Comparison of ENCODE assay signal across 8 cellular contexts in genomic region chr15:99409097-99409473, GRCh38.
DNase-seq lines count a peak whose midpoint lies in the region; ATAC-seq, FAIRE-seq and TF ChIP-seq lines count a peak whose summit lies in the region.

No MANE protein-coding gene starts in this region.

- 17 to 19% methylated on average over 10 of the region's 10 CpGs for WGBS in pancreas, 2 donors

- H3K36me3 ChIP-seq in pancreas = no peaks in the 10 kb centered on the region

- intact Hi-C loops in pancreas (cut with DNase I) = no loop called here

- peak overlapping the region in 1 of 2 donors; percentile 66 for H3K27ac Mint-ChIP-seq in T-cell

- peak; percentile 82 for TF ChIP-seq CTCF in fibroblast of villous mesenchyme (IDR thresholded peaks at IDR 0.05; ENCODE audit: insufficient read depth, low read depth, low read length)
- TF ChIP-seq CTCF in pancreas (IDR thresholded peaks at IDR 0.05) = peak in 1 of 4 donors; percentile 16

- H3K4me1 Mint-ChIP-seq in T-cell = peaks cover 18 to 28% (median 18%) of the 10 kb centered on the region in 3 donors

- no peaks in the 10 kb centered on the region for H3K27me3 ChIP-seq in pancreas

- H3K4me3 ChIP-seq in fibroblast of villous mesenchyme (ENCODE audit: low read depth, low read length) = no peak overlapping the region
- H3K4me3 ChIP-seq in pancreas = no peak overlapping the region

- no peak overlapping the region for H3K4me3 Mint-ChIP-seq in T-cell

- POLR2A ChIA-PET in T-cell (lab: Charles Lee) = interaction anchor here in 1 of 2 donors (0.6 kb wide), 1 partner anchor 20 kb away, joined by 3 read pairs; no protein-coding TSS in a partner anchor

- no peak overlapping the region for H3K27ac ChIP-seq in pancreas

- FAIRE-seq in pancreas (lab: Jason Lieb, UNC) = no peak

- ATAC-seq in T-cell (replicated peaks in 1 of 4) (peak; percentile 51 to 87 (median 79)), pancreas (peak; percentile 53 to 94 (median 90)), HG03175 (IDR thresholded peaks at IDR 0.05; ENCODE audit: unreplicated experiment) (no peak)

- no peaks in the 10 kb centered on the region for H3K36me3 Mint-ChIP-seq in T-cell

- CTCF ChIA-PET in T-cell (lab: Charles Lee) = no interaction called here

- no peaks in the 10 kb centered on the region for H3K9me3 ChIP-seq in pancreas

- DNase-seq in EL (peak; percentile 70), HK-2 (ENCODE audit: unreplicated experiment) (peak; percentile 20), T-cell (peak in 14 of 34 experiments; percentile 6 to 61 (median 28)), fibroblast of villous mesenchyme (ENCODE audit: low read depth) (peak; percentile 79), pancreas (peak in 2 of 6 donors; percentile 19 to 56), SKM-1 treated with dmso at 0.1 percent for 144 hours (lab: John Stamatoyannopoulos, UW; ENCODE audit: unreplicated experiment) (no peak), NCI-H1436 (lab: John Stamatoyannopoulos, UW) (no peak)

- H3K27me3 Mint-ChIP-seq in T-cell = no peaks in the 10 kb centered on the region

- no peaks in the 10 kb centered on the region for H3K9me3 Mint-ChIP-seq in T-cell

- H3K4me1 ChIP-seq in pancreas = no peaks in the 10 kb centered on the region

Comparison
In these comparisons a context has a peak if more than half of its experiments do, and no peak if none do; other contexts are left out.
1. DNase-seq: peak in EL (single experiment), HK-2 (single experiment) and fibroblast of villous mesenchyme (single experiment); none in SKM-1 treated with dmso at 0.1 percent for 144 hours (single experiment) and NCI-H1436 (single experiment).